In genomic region chr20:62240015-62240685, GRCh38 we compare ENCODE assay signal across 2 cellular contexts.
TF ChIP-seq lines count a peak whose summit lies in the region.

No MANE protein-coding gene starts in this region.

TF ChIP-seq in SK-N-SH, 30 proteins besides CTCF, POLR2A, EP300 and RAD21:
- TF ChIP-seq REST (IDR thresholded peaks at IDR 0.05; ENCODE audit: low read depth, low read length), result no peak
- no peak for TF ChIP-seq JUND (IDR thresholded peaks at IDR 0.05)
- no peak for TF ChIP-seq EZH2phosphoT487 (IDR thresholded peaks at IDR 0.05; ENCODE audit: borderline replicate concordance, low read depth)
- no peak for TF ChIP-seq POLR2AphosphoS5 (IDR thresholded peaks at IDR 0.05; ENCODE audit: low read depth, low read length)
- no peak for TF ChIP-seq IRF3 (IDR thresholded peaks at IDR 0.05; ENCODE audit: low read depth, low read length)
- TF ChIP-seq SIN3A (IDR thresholded peaks at IDR 0.05; ENCODE audit: borderline replicate concordance, low read depth, low read length), result no peak
- no peak for TF ChIP-seq MXI1 (IDR thresholded peaks at IDR 0.05; ENCODE audit: low read depth, low read length)
- TF ChIP-seq RFX5 (IDR thresholded peaks at IDR 0.05; ENCODE audit: low read length), result no peak

TF ChIP-seq in SK-N-SH treated with all-trans-retinoic acid at 6 μM for 48 hours, 23 proteins besides CTCF, POLR2A, EP300 and RAD21 (continued from another document):
- TF ChIP-seq ESRRG (CRISPR knock-in tag; IDR thresholded peaks at IDR 0.05) (no peak), PPARA (CRISPR knock-in tag; IDR thresholded peaks at IDR 0.05; ENCODE audit: borderline replicate concordance) (no peak), ISL1 (CRISPR knock-in tag; IDR thresholded peaks at IDR 0.05) (no peak), ZFP3 (CRISPR knock-in tag; IDR thresholded peaks at IDR 0.05) (no peak), POU6F1 (CRISPR knock-in tag; IDR thresholded peaks at IDR 0.05; ENCODE audit: borderline replicate concordance, low read depth) (no peak)
